ENCODE assay signal across 20 cellular contexts in genomic region chr13:112962396-112962795, GRCh38.
"Had no signal": no experiment of that assay in that cellular context is flagged by ENCODE, and none has a peak within 500 bp of the region (broad histone marks: within the 10 kb centered on the region; RNA-seq: fewer than 3 reads in every experiment).

No MANE protein-coding gene starts in this region.

- H3K4me2 ChIP-seq: hepatocyte, smooth muscle cell had no signal

- ATAC-seq: effector memory CD8-positive, alpha-beta T cell; gastroesophageal sphincter; left colon; lower lobe of right lung; natural killer cell; pancreas; stimulated activated effector memory CD8-positive, alpha-beta T cell treated with anti-CD3 and anti-CD28 coated beads, Interleukin-12 subunit alpha, Interleukin-12 subunit beta, amount 100 ng/mL, for 72 hours; stimulated activated naive CD8-positive, alpha-beta T cell treated with anti-CD3 and anti-CD28 coated beads, Interleukin-15, Interleukin-2, amounts not matched to agents 100 U/mL and 50 U/mL, for 24 hours had no signal

- H3K27ac ChIP-seq: epithelial cell of prostate, esophagus muscularis mucosa, gastroesophageal sphincter, hepatocyte, lower lobe of right lung, pancreas, prostate gland, tibial artery had no signal

- H3K4me1 ChIP-seq: pancreas, prostate gland, tibial artery had no signal

- H2AFZ ChIP-seq: hepatocyte had no signal

- H3K79me2 ChIP-seq: hepatocyte had no signal

- FAIRE-seq: bronchial epithelial cell, kidney, pancreas had no signal

- H3K4me3 ChIP-seq: esophagus muscularis mucosa, gastroesophageal sphincter, hepatocyte, lower lobe of right lung, pancreas, prostate gland, smooth muscle cell, tibial artery had no signal

- DNase-seq: effector memory CD8-positive, alpha-beta T cell; foreskin fibroblast; kidney; lower lobe of right lung; natural killer cell; nucleus accumbens; stimulated activated CD4-positive, alpha-beta T cell treated with anti-CD3 and anti-CD28 coated beads, Interleukin-4, amount 100 ng/mL, for 1 hour; stimulated activated CD8-positive, alpha-beta memory T cell treated with anti-CD3 and anti-CD28 coated beads, Interleukin-4, amount 100 ng/mL, for 48 hours; stimulated activated naive CD8-positive, alpha-beta T cell treated with anti-CD3 and anti-CD28 coated beads, Interleukin-15, Interleukin-2, amounts not matched to agents 100 U/mL and 50 U/mL, for 24 hours had no signal

- H3K36me3 ChIP-seq: esophagus muscularis mucosa, gastroesophageal sphincter, lower lobe of right lung, pancreas, prostate gland, tibial artery had no signal

- H3K9me3 ChIP-seq: esophagus muscularis mucosa, gastroesophageal sphincter, lower lobe of right lung, pancreas, prostate gland, tibial artery had no signal

- H3K27me3 ChIP-seq: hepatocyte, pancreas had no signal
